32 cellular contexts compared by ENCODE assay signal in the genomic region with DNA sequence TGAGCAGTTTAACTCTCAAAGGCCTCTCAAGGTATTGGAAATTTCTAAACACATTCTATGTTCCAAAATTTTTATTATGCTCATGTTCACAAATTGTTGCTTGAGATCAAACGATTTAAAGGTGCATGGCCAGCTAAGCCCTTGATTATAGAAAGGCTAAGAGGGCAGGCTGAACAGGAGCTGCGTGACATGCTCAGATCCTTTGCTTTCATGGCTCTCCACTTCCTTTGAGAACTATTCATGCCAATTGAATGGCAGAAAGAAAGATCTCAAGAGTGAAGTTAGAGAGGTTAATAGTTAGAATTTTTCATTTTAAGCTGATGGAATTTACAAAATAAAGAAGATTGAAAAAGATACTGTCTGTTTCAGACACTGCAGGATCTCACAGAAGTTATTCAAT. TPM values are rescaled to one million over a fixed set of nuclear protein-coding genes. Genes with fewer than 3 reads are reported as not detected.
"Had no signal": no experiment of that assay in that cellular context is flagged by ENCODE, and none has a peak within 500 bp of the region (broad histone marks: within the 10 kb centered on the region; RNA-seq: fewer than 3 reads in every experiment).

No MANE protein-coding gene starts in this region.

- H3K36me3 Mint-ChIP-seq: natural killer cell treated with Interleukin-12 subunit alpha and Interleukin-12 subunit beta and Interleukin-15 and Interleukin-18, amount 100 ng/mL, for 72 hours had no signal

- H3K4me3 ChIP-seq: hepatocyte, left ventricle myocardium inferior, lung, mucosa of descending colon, right atrium auricular region, right lobe of liver, smooth muscle cell, thyroid gland, transverse colon, upper lobe of left lung, vagina had no signal

- H3K27ac ChIP-seq: hepatocyte, left ventricle myocardium inferior, neutrophil, right atrium auricular region, right lobe of liver, thyroid gland, transverse colon, upper lobe of left lung, vagina had no signal

- H3K27me3 ChIP-seq: hepatocyte, neutrophil, right atrium auricular region, right lobe of liver, thyroid gland, transverse colon, upper lobe of left lung, vagina had no signal

- H3K4me2 ChIP-seq: hepatocyte, smooth muscle cell had no signal

- DNase-seq: islet precursor cell; left ventricle myocardium inferior; midbrain; mucosa of descending colon; naive thymus-derived CD4-positive, alpha-beta T cell; occipital lobe; right lobe of liver; stimulated activated CD4-positive, alpha-beta T cell treated with anti-CD3 and anti-CD28 coated beads, Interleukin-1b, Interleukin-23, amount 100 ng/mL, for 48 hours; stimulated activated CD4-positive, alpha-beta T cell treated with anti-CD3 and anti-CD28 coated beads, Interleukin-2, amount 100 ng/mL, for 48 hours; stimulated activated CD4-positive, alpha-beta T cell treated with anti-CD3 and anti-CD28 coated beads, Interleukin-4, amount 100 ng/mL, for 4 hours; stimulated activated CD8-positive, alpha-beta memory T cell treated with anti-CD3 and anti-CD28 coated beads, Interleukin-4, amount 100 ng/mL, for 48 hours; stimulated activated naive CD4-positive, alpha-beta T cell treated with Interleukin-2 at 50 U/mL for 16 hours; stimulated activated naive CD8-positive, alpha-beta T cell treated with anti-CD3 and anti-CD28 coated beads, Interleukin-15, amount 100 ng/mL, for 72 hours; substantia nigra; thyroid gland; transverse colon; upper lobe of left lung had no signal

- H3K4me1 ChIP-seq: left ventricle myocardium inferior, right atrium auricular region, thyroid gland, upper lobe of left lung, vagina had no signal

- H2AFZ ChIP-seq: hepatocyte had no signal

- H3K27ac Mint-ChIP-seq: naive thymus-derived CD4-positive, alpha-beta T cell; natural killer cell treated with Interleukin-12 subunit alpha and Interleukin-12 subunit beta and Interleukin-15 and Interleukin-18, amount 100 ng/mL, for 72 hours; progenitor cell of endocrine pancreas; stimulated activated memory B cell treated with anti-CD40 and anti-IgM and Interleukin-4, amounts not matched to agents 10 μg/mL and 1 μg/mL and 100 μg/mL, for 72 hours; stimulated activated naive CD8-positive, alpha-beta T cell treated with anti-CD3 and anti-CD28 coated beads, Interleukin-15, amount 100 ng/mL, for 72 hours had no signal

- H3K4me3 Mint-ChIP-seq: naive thymus-derived CD4-positive, alpha-beta T cell; natural killer cell treated with Interleukin-12 subunit alpha and Interleukin-12 subunit beta and Interleukin-15 and Interleukin-18, amount 100 ng/mL, for 72 hours; stimulated activated memory B cell treated with anti-CD40 and anti-IgM and Interleukin-4, amounts not matched to agents 10 μg/mL and 1 μg/mL and 100 μg/mL, for 72 hours; stimulated activated naive CD8-positive, alpha-beta T cell treated with anti-CD3 and anti-CD28 coated beads, Interleukin-15, amount 100 ng/mL, for 72 hours had no signal

- H3K36me3 ChIP-seq: left ventricle myocardium inferior, neutrophil, right atrium auricular region, right lobe of liver, thyroid gland, transverse colon, upper lobe of left lung, vagina had no signal

- H3K9me3 ChIP-seq: left ventricle myocardium inferior, mucosa of descending colon, neutrophil, right atrium auricular region, right lobe of liver, thyroid gland, transverse colon, upper lobe of left lung, vagina had no signal

- H3K27me3 Mint-ChIP-seq: progenitor cell of endocrine pancreas; stimulated activated memory B cell treated with anti-CD40 and anti-IgM and Interleukin-4, amounts not matched to agents 10 μg/mL and 1 μg/mL and 100 μg/mL, for 72 hours; stimulated activated naive CD8-positive, alpha-beta T cell treated with anti-CD3 and anti-CD28 coated beads, Interleukin-15, amount 100 ng/mL, for 72 hours had no signal

- H3K9me3 Mint-ChIP-seq: natural killer cell treated with Interleukin-12 subunit alpha and Interleukin-12 subunit beta and Interleukin-15 and Interleukin-18, amount 100 ng/mL, for 72 hours; stimulated activated naive CD8-positive, alpha-beta T cell treated with anti-CD3 and anti-CD28 coated beads, Interleukin-15, amount 100 ng/mL, for 72 hours had no signal

- H3K4me1 Mint-ChIP-seq: stimulated activated memory B cell treated with anti-CD40 and anti-IgM and Interleukin-4, amounts not matched to agents 10 μg/mL and 1 μg/mL and 100 μg/mL, for 72 hours; stimulated activated naive CD8-positive, alpha-beta T cell treated with anti-CD3 and anti-CD28 coated beads, Interleukin-15, amount 100 ng/mL, for 72 hours had no signal

RNA-seq across cellular contexts. Expression of gene LRIT3, which starts 0.6 kb away (rescaled TPM):
- total RNA-seq: left ventricle myocardium inferior, pulmonary artery endothelial cell, vagina had no signal
- polyA plus RNA-seq: hepatocyte, smooth muscle cell had no signal

RNA-seq across cellular contexts. Expression of gene RRH, which starts 20.7 kb away (rescaled TPM):
- total RNA-seq: hepatocyte, kidney epithelial cell, mesenteric fat pad, mucosa of descending colon, occipital lobe, osteocyte, right atrium auricular region, smooth muscle cell, transverse colon, vagina had no signal
- polyA plus RNA-seq: hepatocyte; naive thymus-derived CD4-positive, alpha-beta T cell; smooth muscle cell; urinary bladder had no signal

RNA-seq across cellular contexts. Expression of gene CFI, which starts 46.7 kb away (rescaled TPM):
- total RNA-seq: naive thymus-derived CD4-positive, alpha-beta T cell; natural killer cell treated with Interleukin-12 subunit alpha and Interleukin-12 subunit beta and Interleukin-15 and Interleukin-18, amount 100 ng/mL, for 72 hours; osteocyte; progenitor cell of endocrine pancreas had no signal
- polyA plus RNA-seq: naive thymus-derived CD4-positive, alpha-beta T cell; neural cell had no signal
